Comparison of ENCODE assay signal across 22 cellular contexts in the genomic region with DNA sequence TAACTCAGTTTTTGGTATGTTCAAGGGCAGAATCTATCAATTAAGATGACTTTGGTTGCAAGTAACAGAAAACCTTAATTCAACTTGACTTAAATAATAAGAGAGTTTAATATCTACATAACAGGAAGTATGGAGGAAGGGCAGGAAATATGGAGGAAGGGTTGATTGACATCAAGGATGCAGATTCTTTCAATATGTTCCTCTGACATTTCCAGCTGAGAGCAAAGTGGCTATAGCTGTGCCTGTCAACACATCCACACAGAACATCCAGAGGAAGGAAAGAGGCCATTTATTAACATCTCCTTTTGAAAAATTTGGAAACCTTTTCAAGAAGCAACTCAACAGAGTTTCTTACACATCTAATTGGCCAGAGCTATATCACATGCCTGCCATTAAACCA.
"Had no signal": no experiment of that assay in that cellular context is flagged by ENCODE, and none has a peak within 500 bp of the region (broad histone marks: within the 10 kb centered on the region; RNA-seq: fewer than 3 reads in every experiment).

No MANE protein-coding gene starts in this region.

- H2AFZ ChIP-seq: hepatocyte had no signal

- H3K27ac Mint-ChIP-seq: activated B cell treated with CpG ODN at 0.5 μM for 24 hours; activated CD4-positive, alpha-beta T cell treated with anti-CD3 and anti-CD28 coated beads for 36 hours; activated naive CD8-positive, alpha-beta T cell treated with anti-CD3 and anti-CD28 coated beads, Interleukin-2, amount 10 ng/mL, durations not matched to agents 7 days and 5 days; activated T-cell treated with anti-CD3 and anti-CD28 coated beads, Interleukin-2, amount 50 U/mL, for 24 hours; activated T-helper 17 cell treated with anti-CD3 and anti-CD28 coated beads, Interleukin-2, amount 50 U/mL, for 72 hours; nephron progenitor cell; stimulated activated naive B cell treated with anti-CD40 and anti-IgM and Interleukin-4, amounts not matched to agents 10 μg/mL and 1 μg/mL and 100 μg/mL, for 72 hours had no signal

- H3K36me3 ChIP-seq: sigmoid colon, vagina had no signal

- H3K4me2 ChIP-seq: hepatocyte had no signal

- H3K79me2 ChIP-seq: hepatocyte had no signal

- DNase-seq: activated B cell treated with CpG ODN at 0.5 μM for 24 hours; activated CD4-positive, alpha-beta T cell treated with anti-CD3 and anti-CD28 coated beads for 36 hours; activated CD4-positive, alpha-beta T cell treated with anti-CD3 and anti-CD28 coated beads, Interleukin-2, amount 50 U/mL, for 4 hours; activated CD8-positive, alpha-beta memory T cell treated with anti-CD3 and anti-CD28 coated beads for 24 hours; activated CD8-positive, alpha-beta memory T cell treated with anti-CD3 and anti-CD28 coated beads, Interleukin-2, amount 50 U/mL, for 4 hours; activated naive CD8-positive, alpha-beta T cell treated with anti-CD3 and anti-CD28 coated beads, Interleukin-2, amount 10 ng/mL, durations not matched to agents 7 days and 5 days; activated T-cell treated with anti-CD3 and anti-CD28 coated beads, Interleukin-2, amount 50 U/mL, for 24 hours; amygdala; foreskin melanocyte; mesenchymal stem cell; nephron progenitor cell; nucleus accumbens; sigmoid colon; stimulated activated CD4-positive, alpha-beta T cell treated with anti-CD3 and anti-CD28 coated beads, Interleukin-2, amount 100 ng/mL, for 48 hours; stimulated activated CD8-positive, alpha-beta memory T cell treated with anti-CD3 and anti-CD28 coated beads, Interleukin-4, amount 100 ng/mL, for 48 hours; stimulated activated naive B cell treated with anti-CD40 and anti-IgM and Interleukin-4, amounts not matched to agents 10 μg/mL and 1 μg/mL and 100 μg/mL, for 72 hours; T1000; trophoblast cell had no signal

- H3K4me3 Mint-ChIP-seq: activated B cell treated with CpG ODN at 0.5 μM for 24 hours; activated CD4-positive, alpha-beta T cell treated with anti-CD3 and anti-CD28 coated beads for 36 hours; activated naive CD8-positive, alpha-beta T cell treated with anti-CD3 and anti-CD28 coated beads, Interleukin-2, amount 10 ng/mL, durations not matched to agents 7 days and 5 days; activated T-cell treated with anti-CD3 and anti-CD28 coated beads, Interleukin-2, amount 50 U/mL, for 24 hours; activated T-helper 17 cell treated with anti-CD3 and anti-CD28 coated beads, Interleukin-2, amount 50 U/mL, for 72 hours; nephron progenitor cell; stimulated activated naive B cell treated with anti-CD40 and anti-IgM and Interleukin-4, amounts not matched to agents 10 μg/mL and 1 μg/mL and 100 μg/mL, for 72 hours had no signal

- H3K4me3 ChIP-seq: coronary artery, hepatocyte, sigmoid colon, vagina had no signal

- H3K27ac ChIP-seq: coronary artery, hepatocyte, sigmoid colon, vagina had no signal

- H3K36me3 Mint-ChIP-seq: stimulated activated naive B cell treated with anti-CD40 and anti-IgM and Interleukin-4, amounts not matched to agents 10 μg/mL and 1 μg/mL and 100 μg/mL, for 72 hours had no signal

- ATAC-seq: activated CD4-positive, alpha-beta T cell treated with anti-CD3 and anti-CD28 coated beads for 36 hours; activated T-helper 17 cell treated with anti-CD3 and anti-CD28 coated beads, Interleukin-2, amount 50 U/mL, for 72 hours; stimulated activated naive B cell treated with anti-CD40 and anti-IgM and Interleukin-4, amounts not matched to agents 10 μg/mL and 1 μg/mL and 100 μg/mL, for 72 hours had no signal

- H3K9me3 ChIP-seq: sigmoid colon, vagina had no signal

- H3K27me3 Mint-ChIP-seq: activated T-cell treated with anti-CD3 and anti-CD28 coated beads, Interleukin-2, amount 50 U/mL, for 24 hours; activated T-helper 17 cell treated with anti-CD3 and anti-CD28 coated beads, Interleukin-2, amount 50 U/mL, for 72 hours had no signal

- H3K4me1 ChIP-seq: sigmoid colon had no signal

- H3K9me3 Mint-ChIP-seq: activated B cell treated with CpG ODN at 0.5 μM for 24 hours; activated T-cell treated with anti-CD3 and anti-CD28 coated beads, Interleukin-2, amount 50 U/mL, for 24 hours; activated T-helper 17 cell treated with anti-CD3 and anti-CD28 coated beads, Interleukin-2, amount 50 U/mL, for 72 hours; stimulated activated naive B cell treated with anti-CD40 and anti-IgM and Interleukin-4, amounts not matched to agents 10 μg/mL and 1 μg/mL and 100 μg/mL, for 72 hours had no signal

- H3K27me3 ChIP-seq: hepatocyte, vagina had no signal
